9 cellular contexts compared by ENCODE assay signal in genomic region chr17:45228985-45229517, GRCh38. TPM values are rescaled to one million over a fixed set of nuclear protein-coding genes. Genes with fewer than 3 reads are reported as not detected.
DNase-seq lines count a peak whose midpoint lies in the region; ATAC-seq, FAIRE-seq and TF ChIP-seq lines count a peak whose summit lies in the region.
"Had no signal": no experiment of that assay in that cellular context is flagged by ENCODE, and none has a peak within 500 bp of the region (broad histone marks: within the 10 kb centered on the region; RNA-seq: fewer than 3 reads in every experiment).

No MANE protein-coding gene starts in this region.

- peak overlapping the region; percentile 84 for H3K27ac ChIP-seq in left ventricle myocardium inferior (replicated peaks)
- H3K27ac ChIP-seq: cardiac muscle cell had no signal

- DNase-seq in GM12891 (ENCODE audit: insufficient read length, low spot score) = peak; percentile 80
- peak; percentile 97 for DNase-seq in SKM-1 treated with dmso at 0.1 percent for 144 hours (lab: John Stamatoyannopoulos, UW; ENCODE audit: unreplicated experiment)
- DNase-seq in left ventricle myocardium inferior = peak; percentile 89
- peak; percentile 57 for DNase-seq in smooth muscle cell of the brain vasculature (ENCODE audit: low read depth, low spot score)
- no peak for DNase-seq in HAP-1 (ENCODE audit: low spot score in 2 of 2)
- no peak for DNase-seq in mesothelial cell of epicardium (ENCODE audit: low spot score in 2 of 2, unreplicated experiment in 2 of 2)

- H3K36me3 ChIP-seq in left ventricle myocardium inferior (no peaks in the 10 kb centered on the region), HAP-1 (replicated peaks) (no peaks in the 10 kb centered on the region)
- H3K36me3 ChIP-seq: cardiac muscle cell had no signal

- intact Hi-C loops in left ventricle myocardium inferior (cut with micrococcal nuclease) = no loop called here

- peaks cover 4% of the 10 kb centered on the region for H3K36me3 Mint-ChIP-seq in activated naive CD4-positive, alpha-beta T cell treated with anti-CD3 and anti-CD28 coated beads, Interleukin-2, amount 50 U/mL, for 24 hours
- H3K36me3 Mint-ChIP-seq in mesothelial cell of epicardium = no peaks in the 10 kb centered on the region

- in situ Hi-C loops in HAP-1 (cut with MboI; ENCODE audit: low sequenced_read_pairs) = no loop called here

- peak overlapping the region; percentile 100 for H3K27ac Mint-ChIP-seq in activated naive CD4-positive, alpha-beta T cell treated with anti-CD3 and anti-CD28 coated beads, Interleukin-2, amount 50 U/mL, for 24 hours
- no peak overlapping the region for H3K27ac Mint-ChIP-seq in mesothelial cell of epicardium

- H3K4me3 ChIP-seq in left ventricle myocardium inferior (peak overlapping the region; percentile 53), HAP-1 (no peak overlapping the region)
- H3K4me3 ChIP-seq: cardiac muscle cell had no signal

- no peaks in the 10 kb centered on the region for H3K27me3 Mint-ChIP-seq in activated naive CD4-positive, alpha-beta T cell treated with anti-CD3 and anti-CD28 coated beads, Interleukin-2, amount 50 U/mL, for 24 hours
- H3K27me3 Mint-ChIP-seq in mesothelial cell of epicardium (ENCODE audit: low read depth) = peaks cover 32% of the 10 kb centered on the region

- peak overlapping the region; percentile 82 for H3K4me3 Mint-ChIP-seq in activated naive CD4-positive, alpha-beta T cell treated with anti-CD3 and anti-CD28 coated beads, Interleukin-2, amount 50 U/mL, for 24 hours
- no peak overlapping the region for H3K4me3 Mint-ChIP-seq in mesothelial cell of epicardium

- peaks cover 79% of the 10 kb centered on the region for H3K4me1 ChIP-seq in left ventricle myocardium inferior
- H3K4me1 ChIP-seq in HAP-1 = no peaks in the 10 kb centered on the region

- H3K27me3 ChIP-seq in left ventricle myocardium inferior (ENCODE audit: low read depth) (no peaks in the 10 kb centered on the region), HAP-1 (ENCODE audit: low read depth) (peaks cover 3% of the 10 kb centered on the region)

- FAIRE-seq in GM12891 (lab: Jason Lieb, UNC) = peak; percentile 95

- peaks cover 81% of the 10 kb centered on the region for H3K4me1 Mint-ChIP-seq in activated naive CD4-positive, alpha-beta T cell treated with anti-CD3 and anti-CD28 coated beads, Interleukin-2, amount 50 U/mL, for 24 hours
- peaks cover 8% of the 10 kb centered on the region for H3K4me1 Mint-ChIP-seq in mesothelial cell of epicardium

- TF ChIP-seq POLR2A in GM12891 (IDR thresholded peaks at IDR 0.05; ENCODE audit: low read depth, low read length) = peak; percentile 69

- H3K9me3 ChIP-seq in left ventricle myocardium inferior (replicated peaks) (no peaks in the 10 kb centered on the region), HAP-1 (no peaks in the 10 kb centered on the region)

- TF ChIP-seq CTCF in left ventricle myocardium inferior (IDR thresholded peaks at IDR 0.05; ENCODE audit: borderline replicate concordance) (no peak), mesothelial cell of epicardium (IDR thresholded peaks at IDR 0.05; ENCODE audit: unreplicated experiment) (no peak)

- H3K9me3 Mint-ChIP-seq in activated naive CD4-positive, alpha-beta T cell treated with anti-CD3 and anti-CD28 coated beads, Interleukin-2, amount 50 U/mL, for 24 hours = no peaks in the 10 kb centered on the region
- H3K9me3 Mint-ChIP-seq in mesothelial cell of epicardium = no peaks in the 10 kb centered on the region

- peak; percentile 36 for ATAC-seq in HG03095 (IDR thresholded peaks at IDR 0.05; ENCODE audit: unreplicated experiment)

TF ChIP-seq in GM12891, 5 proteins besides CTCF, POLR2A, EP300 and RAD21:
- TF ChIP-seq SPI1 (IDR thresholded peaks at IDR 0.05; ENCODE audit: low read depth, low read length) (peak; percentile 40), POU2F2 (IDR thresholded peaks at IDR 0.05; ENCODE audit: low read depth, low read length) (no peak; the same call in 1 of the 2 replicates), TAF1 (IDR thresholded peaks at IDR 0.05; ENCODE audit: low read depth, low read length) (peak; percentile 14; the same call in 1 of the 2 replicates), POLR2AphosphoS5 (IDR thresholded peaks at IDR 0.05; ENCODE audit: low read depth, low read length) (no peak), PAX5 (IDR thresholded peaks at IDR 0.05; ENCODE audit: insufficient read depth, low read length, severe bottlenecking) (no peak)

RNA-seq across cellular contexts. Expression of gene FMNL1, which starts 7.4 kb away (rescaled TPM):
- polyA plus RNA-seq in GM12891 (2012; ENCODE audit: low read depth, missing spikeins) = 49.2 TPM
- 8.7 TPM for total RNA-seq in left ventricle myocardium inferior
- 3.0 to 3.7 TPM (median 3.6 TPM) in 3 replicates for total RNA-seq in mesothelial cell of epicardium

RNA-seq across cellular contexts. Expression of gene SPATA32, which starts 32.8 kb away (rescaled TPM):
- polyA plus RNA-seq in GM12891 (2012; ENCODE audit: low read depth, missing spikeins) = 0.35 TPM
- total RNA-seq in left ventricle myocardium inferior = not detected
- not detected in 3 replicates for total RNA-seq in mesothelial cell of epicardium
- polyA plus RNA-seq: cardiac muscle cell had no signal

Comparison
In these comparisons a context has a peak if more than half of its experiments do, and no peak if none do; other contexts are left out.
1. DNase-seq: peak in GM12891 (single experiment), SKM-1 treated with dmso at 0.1 percent for 144 hours (single experiment), left ventricle myocardium inferior (single experiment) and smooth muscle cell of the brain vasculature (single experiment); none in HAP-1 (0 of 2) and mesothelial cell of epicardium (0 of 2).